ENCODE assay signal across 8 cellular contexts in the genomic region with DNA sequence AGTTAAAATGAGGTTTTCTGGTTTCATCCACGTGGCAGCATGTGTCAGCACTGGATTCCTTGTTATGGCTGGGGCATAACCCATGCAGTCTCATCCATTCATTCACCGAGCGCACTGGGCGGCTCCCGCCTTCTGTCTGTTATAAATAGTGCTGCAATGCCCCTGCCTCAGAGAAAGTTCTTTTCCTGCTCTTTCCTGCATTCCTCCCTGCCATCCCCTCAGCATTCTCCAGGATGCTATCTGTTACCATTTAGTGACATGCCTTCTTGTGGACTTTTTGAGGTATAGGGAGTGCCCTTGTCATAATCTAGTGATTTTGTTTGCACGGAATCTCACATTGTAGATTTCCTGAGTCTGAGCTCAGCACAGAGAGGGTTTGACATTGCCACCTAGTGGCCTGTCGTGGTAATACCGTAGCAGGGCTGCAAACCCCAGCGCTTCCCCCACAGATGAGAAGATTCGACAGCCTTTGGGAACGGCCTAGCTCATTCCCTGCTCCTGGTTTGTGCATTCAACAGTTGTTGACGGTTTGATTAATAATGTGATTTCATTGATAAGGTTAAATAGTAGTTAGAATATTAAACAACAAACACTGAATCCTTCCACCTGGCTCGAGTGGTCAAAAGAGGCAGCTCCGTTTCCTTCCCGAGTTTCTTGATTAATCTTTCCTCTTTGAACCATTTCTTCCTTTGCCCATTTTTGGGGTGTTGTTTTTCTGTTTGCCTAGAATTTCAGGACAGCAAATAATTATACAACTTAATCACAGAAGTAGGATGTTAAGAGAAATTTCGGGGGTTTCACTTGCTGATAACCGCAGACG. TPM values are rescaled to one million over a fixed set of nuclear protein-coding genes. Genes with fewer than 3 reads are reported as not detected.
A peak's percentile ranks its signal among the peaks of the same experiment; 100 is the strongest.
DNase-seq lines count a peak whose midpoint lies in the region; ATAC-seq and TF ChIP-seq lines count a peak whose summit lies in the region.

No MANE protein-coding gene starts in this region.

- intact Hi-C loops in Calu3 (cut with micrococcal nuclease; ENCODE audit: unreplicated experiment) = loop anchor here (5.0 to 10.0 kb wide), 2 partner anchors 105 to 243 kb away; a partner anchor contains a TSS

- DNase-seq in Calu3 (peak; percentile 73), HFFc6 (peak; percentile 67), NCI-H226 (peak; percentile 37), left lobe of liver (ENCODE audit: low spot score) (peak; percentile 73)
- peak; percentile 61 for DNase-seq in central memory CD4-positive, alpha-beta T cell
- DNase-seq in stimulated activated CD4-positive, alpha-beta T cell treated with anti-CD3 and anti-CD28 coated beads, Interleukin-4, amount 100 ng/mL, for 48 hours (ENCODE audit: low read depth in 2 of 2) = peak; percentile 58 to 74

- H3K4me3 Mint-ChIP-seq in Calu3 (ENCODE audit: low read depth, unreplicated experiment) = no peak overlapping the region
- peak overlapping the region; percentile 50; the same call in 1 of the 2 replicates for H3K4me3 Mint-ChIP-seq in HFFc6

- BruUV-seq in Calu3 (replicated peaks; lab: Mats Ljungman, UMichigan) = no TSS peak

- H3K27ac Mint-ChIP-seq in Calu3 (ENCODE audit: unreplicated experiment) (no peak overlapping the region), HFFc6 (peak overlapping the region; percentile 75; the same call in 1 of the 2 replicates)

- H3K4me1 Mint-ChIP-seq in Calu3 (ENCODE audit: low read depth, unreplicated experiment) (peaks cover 7% of the 10 kb centered on the region), HFFc6 (ENCODE audit: low read depth) (peaks cover 20% of the 10 kb centered on the region)

- H3K27me3 Mint-ChIP-seq in Calu3 (ENCODE audit: unreplicated experiment) (peaks cover 60% of the 10 kb centered on the region), HFFc6 (ENCODE audit: insufficient read depth) (peaks cover 35% of the 10 kb centered on the region)

- TF ChIP-seq CTCF in Calu3 (IDR thresholded peaks at IDR 0.05; ENCODE audit: unreplicated experiment) (peak; percentile 79), HFFc6 (IDR thresholded peaks at IDR 0.05) (peak; percentile 98)

- no peaks in the 10 kb centered on the region for H3K9me3 Mint-ChIP-seq in Calu3 (ENCODE audit: low read depth, unreplicated experiment)
- no peaks in the 10 kb centered on the region for H3K9me3 Mint-ChIP-seq in HFFc6

- CTCF ChIA-PET in Calu3 (lab: Charles Lee) = interaction anchor here (0.6 to 1.8 kb wide), 7 partner anchors 9 to 238 kb away, joined by 3 to 8 read pairs (median 5); no protein-coding TSS in a partner anchor

- H3K36me3 Mint-ChIP-seq in Calu3 (ENCODE audit: insufficient read depth, unreplicated experiment) (no peaks in the 10 kb centered on the region), HFFc6 (ENCODE audit: low read depth) (no peaks in the 10 kb centered on the region)

- ATAC-seq in activated CD4-positive, CD25-positive, alpha-beta regulatory T cell treated with anti-CD3 and anti-CD28 coated beads, Interleukin-2, amount 50 U/mL, for 24 hours = peak; percentile 75 to 81
- ATAC-seq in left lobe of liver (peak; percentile 83), GM18517 (IDR thresholded peaks at IDR 0.05; ENCODE audit: unreplicated experiment) (no peak)

RNA-seq across cellular contexts. Expression of a gene that starts 46.3 kb away (rescaled TPM):
- 0.22 TPM in 1 of 2 replicates, not detected in the other for total RNA-seq in Calu3 (2022)
- total RNA-seq in HFFc6 (2021; fragmentation: NEBNext Ultra II Directional; extraction: Animal tissue kit (Norgen Biotek cat#: 25700)) = not detected
- 0.18 TPM for total RNA-seq in left lobe of liver
